In the genomic region with DNA sequence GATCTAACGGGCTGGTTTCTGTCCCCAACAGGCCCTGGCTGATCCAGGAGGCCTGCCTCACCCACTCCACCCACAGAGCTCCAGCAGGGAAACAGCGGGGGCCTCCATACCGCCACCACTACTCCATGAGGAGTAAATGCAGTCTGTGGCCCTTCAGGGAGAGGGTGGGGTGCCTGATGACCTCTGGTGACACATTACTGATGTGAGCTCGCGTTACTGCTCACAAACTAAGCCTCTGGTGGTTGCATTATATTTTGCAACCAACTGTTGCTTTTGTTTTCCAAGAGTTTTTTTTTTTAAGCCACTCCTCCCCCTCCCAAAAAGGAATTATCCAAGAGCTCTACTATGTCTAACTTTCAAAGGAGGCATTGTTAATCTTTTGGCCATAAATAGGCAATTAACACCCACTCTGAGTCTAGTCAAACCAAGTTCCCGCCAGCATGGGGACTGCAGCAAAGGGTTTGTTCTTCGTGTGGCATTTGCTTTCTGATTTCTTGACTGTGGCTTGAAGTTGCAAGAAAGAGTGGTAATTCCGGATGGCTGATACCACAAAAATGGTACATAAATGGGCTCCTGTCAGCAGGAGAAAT, we compare ENCODE assay signal across 1 cellular context.
TF ChIP-seq lines count a peak whose summit lies in the region.

No MANE protein-coding gene starts in this region.

TF ChIP-seq in H1, 55 proteins besides CTCF, POLR2A, EP300 and RAD21 (continued from another document):
- TF ChIP-seq, protein P1, sequence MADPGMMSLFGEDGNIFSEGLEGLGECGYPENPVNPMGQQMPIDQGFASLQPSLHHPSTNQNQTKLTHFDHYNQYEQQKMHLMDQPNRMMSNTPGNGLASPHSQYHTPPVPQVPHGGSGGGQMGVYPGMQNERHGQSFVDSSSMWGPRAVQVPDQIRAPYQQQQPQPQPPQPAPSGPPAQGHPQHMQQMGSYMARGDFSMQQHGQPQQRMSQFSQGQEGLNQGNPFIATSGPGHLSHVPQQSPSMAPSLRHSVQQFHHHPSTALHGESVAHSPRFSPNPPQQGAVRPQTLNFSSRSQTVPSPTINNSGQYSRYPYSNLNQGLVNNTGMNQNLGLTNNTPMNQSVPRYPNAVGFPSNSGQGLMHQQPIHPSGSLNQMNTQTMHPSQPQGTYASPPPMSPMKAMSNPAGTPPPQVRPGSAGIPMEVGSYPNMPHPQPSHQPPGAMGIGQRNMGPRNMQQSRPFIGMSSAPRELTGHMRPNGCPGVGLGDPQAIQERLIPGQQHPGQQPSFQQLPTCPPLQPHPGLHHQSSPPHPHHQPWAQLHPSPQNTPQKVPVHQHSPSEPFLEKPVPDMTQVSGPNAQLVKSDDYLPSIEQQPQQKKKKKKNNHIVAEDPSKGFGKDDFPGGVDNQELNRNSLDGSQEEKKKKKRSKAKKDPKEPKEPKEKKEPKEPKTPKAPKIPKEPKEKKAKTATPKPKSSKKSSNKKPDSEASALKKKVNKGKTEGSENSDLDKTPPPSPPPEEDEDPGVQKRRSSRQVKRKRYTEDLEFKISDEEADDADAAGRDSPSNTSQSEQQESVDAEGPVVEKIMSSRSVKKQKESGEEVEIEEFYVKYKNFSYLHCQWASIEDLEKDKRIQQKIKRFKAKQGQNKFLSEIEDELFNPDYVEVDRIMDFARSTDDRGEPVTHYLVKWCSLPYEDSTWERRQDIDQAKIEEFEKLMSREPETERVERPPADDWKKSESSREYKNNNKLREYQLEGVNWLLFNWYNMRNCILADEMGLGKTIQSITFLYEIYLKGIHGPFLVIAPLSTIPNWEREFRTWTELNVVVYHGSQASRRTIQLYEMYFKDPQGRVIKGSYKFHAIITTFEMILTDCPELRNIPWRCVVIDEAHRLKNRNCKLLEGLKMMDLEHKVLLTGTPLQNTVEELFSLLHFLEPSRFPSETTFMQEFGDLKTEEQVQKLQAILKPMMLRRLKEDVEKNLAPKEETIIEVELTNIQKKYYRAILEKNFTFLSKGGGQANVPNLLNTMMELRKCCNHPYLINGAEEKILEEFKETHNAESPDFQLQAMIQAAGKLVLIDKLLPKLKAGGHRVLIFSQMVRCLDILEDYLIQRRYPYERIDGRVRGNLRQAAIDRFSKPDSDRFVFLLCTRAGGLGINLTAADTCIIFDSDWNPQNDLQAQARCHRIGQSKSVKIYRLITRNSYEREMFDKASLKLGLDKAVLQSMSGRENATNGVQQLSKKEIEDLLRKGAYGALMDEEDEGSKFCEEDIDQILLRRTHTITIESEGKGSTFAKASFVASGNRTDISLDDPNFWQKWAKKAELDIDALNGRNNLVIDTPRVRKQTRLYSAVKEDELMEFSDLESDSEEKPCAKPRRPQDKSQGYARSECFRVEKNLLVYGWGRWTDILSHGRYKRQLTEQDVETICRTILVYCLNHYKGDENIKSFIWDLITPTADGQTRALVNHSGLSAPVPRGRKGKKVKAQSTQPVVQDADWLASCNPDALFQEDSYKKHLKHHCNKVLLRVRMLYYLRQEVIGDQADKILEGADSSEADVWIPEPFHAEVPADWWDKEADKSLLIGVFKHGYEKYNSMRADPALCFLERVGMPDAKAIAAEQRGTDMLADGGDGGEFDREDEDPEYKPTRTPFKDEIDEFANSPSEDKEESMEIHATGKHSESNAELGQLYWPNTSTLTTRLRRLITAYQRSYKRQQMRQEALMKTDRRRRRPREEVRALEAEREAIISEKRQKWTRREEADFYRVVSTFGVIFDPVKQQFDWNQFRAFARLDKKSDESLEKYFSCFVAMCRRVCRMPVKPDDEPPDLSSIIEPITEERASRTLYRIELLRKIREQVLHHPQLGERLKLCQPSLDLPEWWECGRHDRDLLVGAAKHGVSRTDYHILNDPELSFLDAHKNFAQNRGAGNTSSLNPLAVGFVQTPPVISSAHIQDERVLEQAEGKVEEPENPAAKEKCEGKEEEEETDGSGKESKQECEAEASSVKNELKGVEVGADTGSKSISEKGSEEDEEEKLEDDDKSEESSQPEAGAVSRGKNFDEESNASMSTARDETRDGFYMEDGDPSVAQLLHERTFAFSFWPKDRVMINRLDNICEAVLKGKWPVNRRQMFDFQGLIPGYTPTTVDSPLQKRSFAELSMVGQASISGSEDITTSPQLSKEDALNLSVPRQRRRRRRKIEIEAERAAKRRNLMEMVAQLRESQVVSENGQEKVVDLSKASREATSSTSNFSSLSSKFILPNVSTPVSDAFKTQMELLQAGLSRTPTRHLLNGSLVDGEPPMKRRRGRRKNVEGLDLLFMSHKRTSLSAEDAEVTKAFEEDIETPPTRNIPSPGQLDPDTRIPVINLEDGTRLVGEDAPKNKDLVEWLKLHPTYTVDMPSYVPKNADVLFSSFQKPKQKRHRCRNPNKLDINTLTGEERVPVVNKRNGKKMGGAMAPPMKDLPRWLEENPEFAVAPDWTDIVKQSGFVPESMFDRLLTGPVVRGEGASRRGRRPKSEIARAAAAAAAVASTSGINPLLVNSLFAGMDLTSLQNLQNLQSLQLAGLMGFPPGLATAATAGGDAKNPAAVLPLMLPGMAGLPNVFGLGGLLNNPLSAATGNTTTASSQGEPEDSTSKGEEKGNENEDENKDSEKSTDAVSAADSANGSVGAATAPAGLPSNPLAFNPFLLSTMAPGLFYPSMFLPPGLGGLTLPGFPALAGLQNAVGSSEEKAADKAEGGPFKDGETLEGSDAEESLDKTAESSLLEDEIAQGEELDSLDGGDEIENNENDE (IDR thresholded peaks at IDR 0.05; ENCODE audit: insufficient replicate concordance, low read length): no peak
